Comparison of ENCODE assay signal across 8 cellular contexts in the genomic region with DNA sequence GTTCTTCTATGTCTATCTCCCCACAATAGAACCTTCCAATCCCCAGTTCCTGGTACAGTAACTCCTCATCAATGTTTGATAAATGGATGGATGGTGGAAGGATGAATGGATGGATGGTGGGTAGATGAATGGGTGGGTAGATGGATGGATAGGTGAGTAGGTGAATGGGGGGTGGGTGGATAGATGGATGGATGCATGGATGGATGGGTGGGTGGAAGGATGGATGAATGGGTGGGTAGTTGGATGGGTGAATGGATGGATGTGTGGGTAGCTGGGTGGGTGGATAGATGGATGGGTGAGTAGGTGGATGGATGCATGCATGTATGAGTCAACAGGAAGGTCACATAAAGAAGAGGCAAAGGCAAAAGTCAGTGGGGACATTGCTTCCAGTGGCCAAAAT.
"Had no signal": no experiment of that assay in that cellular context is flagged by ENCODE, and none has a peak within 500 bp of the region (broad histone marks: within the 10 kb centered on the region; RNA-seq: fewer than 3 reads in every experiment).

No MANE protein-coding gene starts in this region.

- DNase-seq: GM23248, GOT3, H9, HCEC 1CT, HFFc6, KBM-7 had no signal

- H3K36me3 Mint-ChIP-seq: IgD-negative memory B cell had no signal

- ATAC-seq: HepG2 had no signal

- H3K27ac Mint-ChIP-seq: H9, HFFc6, IgD-negative memory B cell had no signal

- H3K4me3 Mint-ChIP-seq: H9, HFFc6 had no signal
